Comparison of ENCODE assay signal across 16 cellular contexts in the genomic region with DNA sequence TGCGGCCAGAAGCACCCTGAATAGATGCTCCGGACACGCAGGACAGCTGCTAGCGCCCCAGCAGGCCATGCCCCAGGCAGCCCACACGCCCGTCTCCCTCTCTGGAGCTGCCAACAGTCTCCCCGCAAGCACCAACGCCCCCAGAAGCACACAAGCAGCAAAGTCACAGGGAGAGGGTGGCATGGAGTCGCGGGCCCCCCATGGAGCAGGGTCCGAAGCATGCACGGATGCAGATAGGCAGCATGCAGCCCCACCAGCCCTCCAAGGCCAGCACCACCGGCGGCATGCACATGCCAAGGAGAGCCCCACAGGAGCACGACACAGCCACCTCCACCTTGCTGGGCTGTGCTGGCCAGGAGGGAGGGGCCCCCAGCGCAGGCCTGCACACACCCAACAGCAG. TPM values are rescaled to one million over a fixed set of nuclear protein-coding genes. Genes with fewer than 3 reads are reported as not detected.
DNase-seq lines count a peak whose midpoint lies in the region; ATAC-seq and TF ChIP-seq lines count a peak whose summit lies in the region.
"Had no signal": no experiment of that assay in that cellular context is flagged by ENCODE, and none has a peak within 500 bp of the region (broad histone marks: within the 10 kb centered on the region; RNA-seq: fewer than 3 reads in every experiment).

No MANE protein-coding gene starts in this region.

- H3K4me3 Mint-ChIP-seq in glutamatergic neuron (ENCODE audit: unreplicated experiment): peak overlapping the region; percentile 15
- H3K4me3 Mint-ChIP-seq: CD4-positive, alpha-beta memory T cell had no signal

- peaks cover 36% of the 10 kb centered on the region for H3K4me1 ChIP-seq in NT2/D1 (ENCODE audit: insufficient read depth, insufficient read length)
- H3K4me1 ChIP-seq in tibial artery: no peaks in the 10 kb centered on the region
- no peaks in the 10 kb centered on the region for H3K4me1 ChIP-seq in gastroesophageal sphincter

- peak overlapping the region; percentile 8 for H3K27ac Mint-ChIP-seq in glutamatergic neuron (ENCODE audit: unreplicated experiment)
- H3K27ac Mint-ChIP-seq: CD4-positive, alpha-beta memory T cell had no signal

- no peak for TF ChIP-seq CTCF in WERI-Rb-1 (IDR thresholded peaks at IDR 0.05; ENCODE audit: low read depth, low read length)
- no peak for TF ChIP-seq CTCF in glutamatergic neuron (IDR thresholded peaks at IDR 0.05; ENCODE audit: partially characterized antibody, unreplicated experiment)
- no peak for TF ChIP-seq CTCF in tibial artery (IDR thresholded peaks at IDR 0.05)
- TF ChIP-seq CTCF in gastroesophageal sphincter (IDR thresholded peaks at IDR 0.05): no peak

- no peaks in the 10 kb centered on the region for H3K36me3 Mint-ChIP-seq in glutamatergic neuron (ENCODE audit: unreplicated experiment)
- H3K36me3 Mint-ChIP-seq: CD4-positive, alpha-beta memory T cell had no signal

- no peak for TF ChIP-seq EP300 in gastroesophageal sphincter (IDR thresholded peaks at IDR 0.05)

- H3K4me3 ChIP-seq in NT2/D1 (ENCODE audit: insufficient read length, low read depth) (no peak overlapping the region), WERI-Rb-1 (ENCODE audit: low read depth, low read length) (no peak overlapping the region), tibial artery (no peak overlapping the region), gastroesophageal sphincter (no peak overlapping the region)

- peak overlapping the region; percentile 2 for H3K9ac ChIP-seq in NT2/D1 (ENCODE audit: insufficient read length, low read depth)

- H3K27me3 ChIP-seq in NT2/D1 (ENCODE audit: insufficient read depth, insufficient read length) (no peaks in the 10 kb centered on the region), WERI-Rb-1 (ENCODE audit: insufficient read depth, low read depth, severe bottlenecking) (no peaks in the 10 kb centered on the region), tibial artery (peaks cover 0 to 91% of the 10 kb centered on the region in 2 donors), gastroesophageal sphincter (peaks cover 94% of the 10 kb centered on the region)

- peaks cover 20% of the 10 kb centered on the region for H3K4me1 Mint-ChIP-seq in glutamatergic neuron (ENCODE audit: low read depth, unreplicated experiment)
- H3K4me1 Mint-ChIP-seq: CD4-positive, alpha-beta memory T cell had no signal

- intact Hi-C loops in tibial artery (cut with DNase I; ENCODE audit: low total_unique reads): no loop called here

- ATAC-seq in gastroesophageal sphincter (no peak), HG03097 (IDR thresholded peaks at IDR 0.05; ENCODE audit: low FRiP score, unreplicated experiment) (no peak)

- H3K9me3 ChIP-seq in NT2/D1 (ENCODE audit: insufficient read depth, low read length): no peaks in the 10 kb centered on the region
- H3K9me3 ChIP-seq in WERI-Rb-1 (ENCODE audit: severe bottlenecking): no peaks in the 10 kb centered on the region
- no peaks in the 10 kb centered on the region for H3K9me3 ChIP-seq in tibial artery
- H3K9me3 ChIP-seq in gastroesophageal sphincter: no peaks in the 10 kb centered on the region

- no peak for TF ChIP-seq POLR2A in gastroesophageal sphincter (IDR thresholded peaks at IDR 0.05)

- WGBS in gastroesophageal sphincter (ENCODE audit: low coverage in 1 of 2), 2 donors: no CpG with 5 or more reads among the region's 16 CpGs

- H3K36me3 ChIP-seq in NT2/D1 (ENCODE audit: insufficient read depth, insufficient read length, low read length) (peaks cover 2% of the 10 kb centered on the region), WERI-Rb-1 (peaks cover 10% of the 10 kb centered on the region; the same call in 1 of the 2 replicates), tibial artery (no peaks in the 10 kb centered on the region), gastroesophageal sphincter (no peaks in the 10 kb centered on the region)

- H3K27me3 Mint-ChIP-seq in glutamatergic neuron (ENCODE audit: unreplicated experiment): peaks cover 20% of the 10 kb centered on the region

- DNase-seq in NT2/D1 (ENCODE audit: low read depth, low spot score) (no peak), WERI-Rb-1 (no peak), glutamatergic neuron (no peak), tibial artery (no peak)
- DNase-seq: Calu3; CD4-positive, alpha-beta memory T cell; COR-L47; DMS53; DMS79 treated with DMSO at 0.1 percent for 48 hours; GF-D8; GOT3; H7; HCEC 1CT had no signal

- H3K9me3 Mint-ChIP-seq in glutamatergic neuron (ENCODE audit: unreplicated experiment): peaks cover 14% of the 10 kb centered on the region
- H3K9me3 Mint-ChIP-seq: CD4-positive, alpha-beta memory T cell had no signal

- peak overlapping the region; percentile 99 for H3K27ac ChIP-seq in WERI-Rb-1
- no peak overlapping the region for H3K27ac ChIP-seq in tibial artery
- no peak overlapping the region for H3K27ac ChIP-seq in gastroesophageal sphincter

RNA-seq across cellular contexts. Expression of gene KCNQ2, which starts 53.8 kb away (rescaled TPM):
- total RNA-seq in glutamatergic neuron (ENCODE audit: unreplicated experiment) (354 TPM), gastroesophageal sphincter (under 1 TPM in 3 of 4 donors, not detected in 1; 0.19 to 0.40 (median 0.40) TPM)
- total RNA-seq: CD4-positive, alpha-beta memory T cell had no signal

RNA-seq across cellular contexts. Expression of gene CHRNA4, which starts 57.5 kb away (rescaled TPM):
- total RNA-seq in glutamatergic neuron (ENCODE audit: unreplicated experiment) (165 TPM), gastroesophageal sphincter (not detected)
- total RNA-seq: Calu3; CD4-positive, alpha-beta memory T cell; Daoy had no signal

Comparison
In these comparisons a context has a peak if more than half of its experiments do, and no peak if none do; other contexts are left out.
1. RNA of gene KCNQ2, which starts 53.8 kb away (total RNA-seq): 354 TPM in glutamatergic neuron (single experiment); 0.19 to 0.40 TPM in gastroesophageal sphincter; every median in the first group is over 100 times any median in the second.
2. RNA of gene CHRNA4, which starts 57.5 kb away (total RNA-seq): 165 TPM in glutamatergic neuron (single experiment); not detected in gastroesophageal sphincter; every median in the first group is over 100 times any median in the second.